Comparison of ENCODE assay signal across 10 cellular contexts in the genomic region with DNA sequence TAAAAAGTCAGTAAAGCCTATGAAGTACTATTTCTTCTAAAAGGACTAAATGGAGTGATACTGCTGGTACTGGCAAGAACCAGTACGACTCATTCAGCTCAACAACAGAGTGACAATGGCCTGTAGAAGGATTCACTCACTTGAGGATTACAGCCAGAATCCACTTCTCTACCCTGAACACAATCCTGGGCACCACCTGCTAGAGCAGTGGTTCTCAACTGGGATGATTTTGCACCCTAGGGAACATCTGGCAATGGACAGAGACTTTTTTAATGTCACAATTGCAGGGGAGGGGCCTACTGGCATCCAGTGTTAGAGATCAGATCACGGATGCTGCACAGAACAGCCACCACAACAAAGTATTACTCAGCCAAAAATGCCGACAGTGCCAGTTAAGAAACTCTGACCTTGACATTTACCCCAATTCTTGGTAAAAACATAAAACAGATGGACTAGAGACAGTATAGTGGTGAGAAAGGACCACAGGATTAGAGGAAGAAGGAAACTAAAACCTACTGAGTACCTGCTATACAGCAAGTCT. TPM values are rescaled to one million over a fixed set of nuclear protein-coding genes. Genes with fewer than 3 reads are reported as not detected.
DNase-seq lines count a peak whose midpoint lies in the region; ATAC-seq, FAIRE-seq and TF ChIP-seq lines count a peak whose summit lies in the region.
"Had no signal": no experiment of that assay in that cellular context is flagged by ENCODE, and none has a peak within 500 bp of the region (broad histone marks: within the 10 kb centered on the region; RNA-seq: fewer than 3 reads in every experiment).

No MANE protein-coding gene starts in this region.

- H3K9me2 ChIP-seq in GM23248 (ENCODE audit: insufficient read depth) = no peaks in the 10 kb centered on the region

- CTCF ChIA-PET in GM10248 (lab: Yijun Ruan, JAX) = no interaction called here

- H3F3A ChIP-seq in GM23248 (ENCODE audit: insufficient read depth) (peaks cover 41% of the 10 kb centered on the region), neural progenitor cell (ENCODE audit: low read depth) (peaks cover 6% of the 10 kb centered on the region)

- peaks cover 10% of the 10 kb centered on the region for H4K20me1 ChIP-seq in GM23248 (ENCODE audit: insufficient read depth)
- H4K20me1 ChIP-seq in neural progenitor cell (ENCODE audit: low read depth) = peaks cover 23% of the 10 kb centered on the region

- DNase-seq in GM23248 = peak; percentile 84
- DNase-seq in MV-4-11 (lab: John Stamatoyannopoulos, UW) = peak; percentile 82
- peak; percentile 61 to 71 for DNase-seq in cardiac fibroblast (ENCODE audit: low read depth in 2 of 2)
- DNase-seq in neural progenitor cell (ENCODE audit: low spot score) = peak; percentile 24
- no peak for DNase-seq in NCI-H2227 (lab: John Stamatoyannopoulos, UW; ENCODE audit: unreplicated experiment)
- no peak for DNase-seq in D721Med (ENCODE audit: insufficient read length, low spot score)
- DNase-seq in GM10248 (ENCODE audit: extremely low spot score) = no peak
- DNase-seq: foreskin melanocyte, nephron progenitor cell had no signal

- H3K9ac ChIP-seq in GM23248 (peak overlapping the region; percentile 0; the same call in 1 of the 2 replicates), neural progenitor cell (no peak overlapping the region)

- 7 to 15% methylated on average over 3 of the region's 3 CpGs for WGBS in GM23248 (ENCODE audit: low coverage in 1 of 2, low lambda C conversion rate in 2 of 2, missing lambda C conversion rate in 2 of 2), 2 experiments

- POLR2A ChIA-PET in GM10248 (lab: Yijun Ruan, JAX) = no interaction called here

- no peak for FAIRE-seq in D721Med (lab: Jason Lieb, UNC)

- 0 out of 2 replicates have a peak overlapping the region, but pooled peaks have one; percentile 0 for H3K4me3 ChIP-seq in GM23248
- no peak overlapping the region for H3K4me3 ChIP-seq in cardiac fibroblast (replicated peaks in 1 of 2; ENCODE audit: low read depth in 2 of 2, low read length in 2 of 2)
- no peak overlapping the region for H3K4me3 ChIP-seq in neural progenitor cell

- TF ChIP-seq CTCF in cardiac fibroblast (IDR thresholded peaks at IDR 0.05; ENCODE audit: low read depth, low read length) = no peak
- TF ChIP-seq CTCF in neural progenitor cell (IDR thresholded peaks at IDR 0.05) = no peak
- TF ChIP-seq CTCF in D721Med (IDR thresholded peaks at IDR 0.05; ENCODE audit: insufficient read depth, missing control alignments) = no peak
- no peak for TF ChIP-seq CTCF in GM10248 (IDR thresholded peaks at IDR 0.05; ENCODE audit: control extremely low read depth, extremely low read depth, low read depth, missing control alignments)

- H3K36me3 Mint-ChIP-seq in neural progenitor cell = peaks cover 2% of the 10 kb centered on the region

- peaks cover 36% of the 10 kb centered on the region for H3K4me1 Mint-ChIP-seq in neural progenitor cell

- H3K9me3 ChIP-seq in GM23248 (ENCODE audit: low read depth) = no peaks in the 10 kb centered on the region
- no peaks in the 10 kb centered on the region for H3K9me3 ChIP-seq in neural progenitor cell (ENCODE audit: low read depth)

- ATAC-seq in HG03571 (IDR thresholded peaks at IDR 0.05; ENCODE audit: unreplicated experiment) = no peak

- H3K27me3 ChIP-seq in GM23248 (replicated peaks; ENCODE audit: insufficient read depth) (no peaks in the 10 kb centered on the region), neural progenitor cell (peaks cover 21% of the 10 kb centered on the region)

- H3K4me3 Mint-ChIP-seq in neural progenitor cell = no peak overlapping the region
- H3K4me3 Mint-ChIP-seq: nephron progenitor cell had no signal

- no peak overlapping the region for H3K27ac Mint-ChIP-seq in neural progenitor cell
- H3K27ac Mint-ChIP-seq: nephron progenitor cell had no signal

- H3K4me2 ChIP-seq in GM23248 (ENCODE audit: unreplicated experiment) = peak overlapping the region; percentile 46
- no peak overlapping the region for H3K4me2 ChIP-seq in neural progenitor cell

- H2AFZ ChIP-seq in GM23248 (no peak overlapping the region), neural progenitor cell (replicated peaks) (no peak overlapping the region)

- H3K79me2 ChIP-seq in GM23248 (ENCODE audit: insufficient read depth) (peaks cover 87% of the 10 kb centered on the region), neural progenitor cell (ENCODE audit: low read depth) (peaks cover 52% of the 10 kb centered on the region)

- peaks cover 7% of the 10 kb centered on the region for H3K27me3 Mint-ChIP-seq in neural progenitor cell (ENCODE audit: insufficient read depth, low read depth)

- H3K27ac ChIP-seq in GM23248 = peak overlapping the region; percentile 64
- no peak overlapping the region for H3K27ac ChIP-seq in neural progenitor cell

- H3K4me1 ChIP-seq in GM23248 (ENCODE audit: insufficient read depth) (peaks cover 34% of the 10 kb centered on the region), neural progenitor cell (peaks cover 21% of the 10 kb centered on the region)

- in situ Hi-C loops in GM23248 (cut with MboI) = no loop called here

- H3K36me3 ChIP-seq in GM23248 (ENCODE audit: low read depth) = no peaks in the 10 kb centered on the region
- H3K36me3 ChIP-seq in neural progenitor cell = no peaks in the 10 kb centered on the region

- H3K9me3 Mint-ChIP-seq in neural progenitor cell = no peaks in the 10 kb centered on the region
- H3K9me3 Mint-ChIP-seq: nephron progenitor cell had no signal

RNA-seq across cellular contexts. Expression of gene SPIRE1, which starts 5.0 kb away (rescaled TPM):
- total RNA-seq in GM23248 (2014; rRNA removed; shearing (Covaris generic)) = 28.6 and 29.1 TPM in 2 replicates
- polyA plus RNA-seq in GM23248 (2016; fragmentation: Nextera tagmentation; extraction: Ambion mirVana) = 10.7 and 12.8 TPM in 2 replicates
- 12.2 and 18.4 TPM in 2 replicates for total RNA-seq in neural progenitor cell (ENCODE audit: low replicate concordance)

RNA-seq across cellular contexts. Expression of gene CEP76, which starts 49.6 kb away (rescaled TPM):
- total RNA-seq in GM23248 (2014; rRNA removed; shearing (Covaris generic)) = 11.8 and 19.7 TPM in 2 replicates
- 6.5 TPM in 2 replicates for polyA plus RNA-seq in GM23248 (2016; fragmentation: Nextera tagmentation; extraction: Ambion mirVana)
- total RNA-seq in neural progenitor cell (ENCODE audit: low replicate concordance) = 24.3 and 44.8 TPM in 2 replicates

RNA-seq across cellular contexts. Expression of gene PSMG2, which starts 49.9 kb away (rescaled TPM):
- total RNA-seq in GM23248 (2014; rRNA removed; shearing (Covaris generic)) = 63.4 and 81.7 TPM in 2 replicates
- 125 and 128 TPM in 2 replicates for polyA plus RNA-seq in GM23248 (2016; fragmentation: Nextera tagmentation; extraction: Ambion mirVana)
- total RNA-seq in neural progenitor cell (ENCODE audit: low replicate concordance) = 69.4 and 96.8 TPM in 2 replicates

Comparison
In these comparisons a context has a peak if more than half of its experiments do, and no peak if none do; other contexts are left out.
1. DNase-seq: peak in GM23248 (single experiment), MV-4-11 (single experiment), cardiac fibroblast (2 of 2) and neural progenitor cell (single experiment); none in NCI-H2227 (single experiment), D721Med (single experiment) and GM10248 (single experiment).